1 cellular context compared by ENCODE assay signal in the genomic region with DNA sequence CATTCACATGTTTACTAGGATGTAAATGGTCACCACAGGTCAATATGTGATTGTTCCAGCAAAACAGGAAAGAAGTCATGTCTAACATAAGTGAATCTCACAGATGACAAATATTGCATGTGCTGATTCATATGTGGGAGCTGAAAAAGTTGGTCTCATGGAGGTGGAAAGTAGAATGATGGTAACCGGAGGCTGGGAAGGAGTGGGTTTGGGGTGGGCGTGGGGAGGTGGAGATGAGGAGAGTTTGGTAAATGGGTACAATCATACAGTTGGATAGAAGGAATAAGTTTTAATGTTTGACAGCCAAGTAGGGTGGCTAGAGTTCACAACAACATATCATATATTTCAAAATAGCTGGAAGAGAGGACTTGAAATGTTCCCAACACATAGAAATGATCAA.
A peak's percentile ranks its signal among the peaks of the same experiment; 100 is the strongest.
TF ChIP-seq lines count a peak whose summit lies in the region.

No MANE protein-coding gene starts in this region.

TF ChIP-seq in HEK293, 187 proteins besides CTCF, POLR2A, EP300 and RAD21 (continued from another document):
- TF ChIP-seq ZFHX2 (tag by site-specific recombination; conservative IDR thresholded peaks at IDR 0.05): peak; percentile 81
